In the genomic region with DNA sequence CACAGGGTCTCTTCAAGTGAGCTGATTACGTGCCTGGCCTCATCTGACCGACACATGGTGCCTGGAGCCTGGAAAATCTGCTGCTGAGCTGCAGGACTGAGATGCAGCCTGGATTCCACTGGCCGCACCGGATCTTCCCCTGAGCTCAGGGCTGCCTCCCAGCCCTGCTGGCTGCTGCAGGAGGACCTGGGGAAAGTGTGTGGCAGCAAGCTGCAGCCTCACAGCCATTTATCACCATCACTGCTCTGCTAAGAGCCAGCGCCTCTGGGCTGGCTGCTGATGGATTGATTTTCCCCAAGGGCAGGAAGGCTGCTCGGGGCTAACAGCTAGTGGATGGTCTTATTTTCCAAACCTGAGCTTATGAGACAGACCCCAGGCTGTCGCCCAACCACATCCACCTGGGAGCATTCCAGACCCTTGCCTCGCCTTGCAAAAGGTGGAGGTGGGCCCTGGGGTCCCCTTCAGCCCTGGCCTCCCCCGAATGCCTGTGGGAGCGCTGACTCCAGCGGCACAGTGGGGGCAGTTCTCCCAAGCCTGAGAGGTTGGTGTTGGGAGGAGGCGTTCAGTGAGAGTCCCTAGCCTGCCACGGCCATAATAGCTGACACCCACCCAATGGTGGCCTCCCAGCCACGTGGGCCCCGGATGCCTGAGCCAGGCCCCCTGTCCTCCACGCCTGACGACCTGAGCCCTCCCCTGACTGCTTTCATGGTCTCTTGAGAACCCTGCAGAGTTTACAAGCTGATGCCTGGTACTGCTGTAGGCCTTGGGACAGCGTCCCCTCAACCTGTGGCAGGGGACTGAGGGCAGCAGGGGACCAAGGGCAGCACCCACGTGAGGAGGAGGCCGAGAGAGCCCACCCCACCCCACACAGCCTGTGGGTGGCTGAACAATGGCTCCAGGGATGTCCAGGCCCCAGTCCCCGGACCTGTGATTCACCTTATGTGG, we compare ENCODE assay signal across 18 cellular contexts.
"Had no signal": no experiment of that assay in that cellular context is flagged by ENCODE, and none has a peak within 500 bp of the region (broad histone marks: within the 10 kb centered on the region; RNA-seq: fewer than 3 reads in every experiment).

No MANE protein-coding gene starts in this region.

- H3K4me1 ChIP-seq: colonic mucosa had no signal

- H3K27me3 ChIP-seq: adrenal gland, colonic mucosa, transverse colon had no signal

- H3K4me3 ChIP-seq: adrenal gland, colonic mucosa, skin epidermis, transverse colon had no signal

- H3K4me3 Mint-ChIP-seq: activated CD8-positive, alpha-beta memory T cell treated with anti-CD3 and anti-CD28 coated beads, Interleukin-2, amount 10 ng/mL, durations not matched to agents 7 days and 5 days; activated naive CD4-positive, alpha-beta T cell treated with anti-CD3 and anti-CD28 coated beads, Interleukin-2, amount 50 U/mL, for 24 hours; activated T-cell treated with anti-CD3 and anti-CD28 coated beads, Interleukin-2, amount 50 U/mL, for 4 hours; natural killer cell treated with Interleukin-12 subunit alpha and Interleukin-12 subunit beta and Interleukin-15 and Interleukin-18, amount 100 ng/mL, for 72 hours had no signal

- H3K27ac Mint-ChIP-seq: activated CD8-positive, alpha-beta memory T cell treated with anti-CD3 and anti-CD28 coated beads, Interleukin-2, amount 10 ng/mL, durations not matched to agents 7 days and 5 days; activated naive CD4-positive, alpha-beta T cell treated with anti-CD3 and anti-CD28 coated beads, Interleukin-2, amount 50 U/mL, for 24 hours; natural killer cell treated with Interleukin-12 subunit alpha and Interleukin-12 subunit beta and Interleukin-15 and Interleukin-18, amount 100 ng/mL, for 72 hours had no signal

- ATAC-seq: activated CD8-positive, alpha-beta memory T cell treated with anti-CD3 and anti-CD28 coated beads, Interleukin-2, amount 10 ng/mL, durations not matched to agents 7 days and 5 days; activated T-cell treated with anti-CD3 and anti-CD28 coated beads, Interleukin-2, amount 50 U/mL, for 4 hours; esophagus mucosa; natural killer cell treated with Interleukin-12 subunit alpha and Interleukin-12 subunit beta and Interleukin-15 and Interleukin-18, amount 100 ng/mL, for 72 hours; SK-N-SH treated with all-trans-retinoic acid at 6 μM for 48 hours had no signal

- H3K9me3 ChIP-seq: adrenal gland, colonic mucosa, transverse colon had no signal

- H3K36me3 ChIP-seq: adrenal gland, colonic mucosa, transverse colon had no signal

- H3K9me3 Mint-ChIP-seq: activated naive CD4-positive, alpha-beta T cell treated with anti-CD3 and anti-CD28 coated beads, Interleukin-2, amount 50 U/mL, for 24 hours; activated T-cell treated with anti-CD3 and anti-CD28 coated beads, Interleukin-2, amount 50 U/mL, for 4 hours; natural killer cell treated with Interleukin-12 subunit alpha and Interleukin-12 subunit beta and Interleukin-15 and Interleukin-18, amount 100 ng/mL, for 72 hours had no signal

- H3K36me3 Mint-ChIP-seq: activated CD8-positive, alpha-beta memory T cell treated with anti-CD3 and anti-CD28 coated beads, Interleukin-2, amount 10 ng/mL, durations not matched to agents 7 days and 5 days; activated naive CD4-positive, alpha-beta T cell treated with anti-CD3 and anti-CD28 coated beads, Interleukin-2, amount 50 U/mL, for 24 hours; natural killer cell treated with Interleukin-12 subunit alpha and Interleukin-12 subunit beta and Interleukin-15 and Interleukin-18, amount 100 ng/mL, for 72 hours had no signal

- DNase-seq: activated CD4-positive, alpha-beta T cell treated with anti-CD3 and anti-CD28 coated beads, Interleukin-2, amount 50 U/mL, for 4 hours; activated CD4-positive, CD25-positive, alpha-beta regulatory T cell treated with anti-CD3 and anti-CD28 coated beads, Interleukin-2, amount 50 U/mL, for 72 hours; activated CD8-positive, alpha-beta memory T cell treated with anti-CD3 and anti-CD28 coated beads, Interleukin-2, amount 10 ng/mL, durations not matched to agents 7 days and 5 days; activated effector memory CD4-positive, alpha-beta T cell treated with Interleukin-2 at 50 U/mL for 16 hours; activated T-cell treated with anti-CD3 and anti-CD28 coated beads, Interleukin-2, amount 50 U/mL, for 4 hours; caudate nucleus; colonic mucosa; islet precursor cell; stimulated activated CD4-positive, alpha-beta T cell treated with anti-CD3 and anti-CD28 coated beads, Interleukin-4, amount 100 ng/mL, for 24 hours; stimulated activated naive CD4-positive, alpha-beta T cell treated with Interleukin-2 at 50 U/mL for 16 hours; T1000; transverse colon had no signal

- H3K27me3 Mint-ChIP-seq: activated CD8-positive, alpha-beta memory T cell treated with anti-CD3 and anti-CD28 coated beads, Interleukin-2, amount 10 ng/mL, durations not matched to agents 7 days and 5 days; activated naive CD4-positive, alpha-beta T cell treated with anti-CD3 and anti-CD28 coated beads, Interleukin-2, amount 50 U/mL, for 24 hours; natural killer cell treated with Interleukin-12 subunit alpha and Interleukin-12 subunit beta and Interleukin-15 and Interleukin-18, amount 100 ng/mL, for 72 hours had no signal

- H3K27ac ChIP-seq: adrenal gland, colonic mucosa, skin epidermis, transverse colon had no signal

- H3K4me1 Mint-ChIP-seq: activated CD8-positive, alpha-beta memory T cell treated with anti-CD3 and anti-CD28 coated beads, Interleukin-2, amount 10 ng/mL, durations not matched to agents 7 days and 5 days had no signal
